ENCODE assay signal across 8 cellular contexts in genomic region chr17:4948166-4948996, GRCh38. TPM values are rescaled to one million over a fixed set of nuclear protein-coding genes. Genes with fewer than 3 reads are reported as not detected.
A peak's percentile ranks its signal among the peaks of the same experiment; 100 is the strongest.
DNase-seq lines count a peak whose midpoint lies in the region; ATAC-seq, FAIRE-seq and TF ChIP-seq lines count a peak whose summit lies in the region.

PFN1 (minus strand) TSS chr17:4948530; CDS start chr17:4948394, 136 bp downstream.

- no peak for FAIRE-seq in RCC 7860 (lab: Jason Lieb, UNC)

- TF ChIP-seq CTCF in A673 (conservative IDR thresholded peaks at IDR 0.05; ENCODE audit: low read depth, low read length): no peak
- TF ChIP-seq CTCF in esophagus muscularis mucosa (IDR thresholded peaks at IDR 0.05): no peak

- H3K9me3 Mint-ChIP-seq in IgD-negative memory B cell: no peaks in the 10 kb centered on the region
- H3K9me3 Mint-ChIP-seq in activated T-cell treated with anti-CD3 and anti-CD28 coated beads, Interleukin-2, amount 50 U/mL, for 72 hours: no peaks in the 10 kb centered on the region

- H3K4me3 Mint-ChIP-seq in IgD-negative memory B cell: peak within 1 kb of the TSS; percentile 91 to 99 (median 96)
- H3K4me3 Mint-ChIP-seq in activated T-cell treated with anti-CD3 and anti-CD28 coated beads, Interleukin-2, amount 50 U/mL, for 72 hours: peak within 1 kb of the TSS; percentile 93 to 98

- H3K9me3 ChIP-seq in A673 (ENCODE audit: low read depth, low read length, poor library complexity, severe bottlenecking) (no peaks in the 10 kb centered on the region), esophagus muscularis mucosa (peaks cover 0 to 2% (median 0%) of the 10 kb centered on the region in 4 donors), muscle layer of duodenum (ENCODE audit: control insufficient read depth in 1 of 2, low read length in 2 of 2) (no peaks in the 10 kb centered on the region)

- ATAC-seq in GM18873 (IDR thresholded peaks at IDR 0.05; ENCODE audit: low FRiP score, unreplicated experiment): peak; percentile 16
- peak; percentile 35 to 38 for ATAC-seq in activated T-cell treated with anti-CD3 and anti-CD28 coated beads, Interleukin-2, amount 50 U/mL, for 72 hours (replicated peaks in 1 of 2)

- H3K4me3 ChIP-seq in A673 (ENCODE audit: low read depth, low read length, poor library complexity, severe bottlenecking) (peak within 1 kb of the TSS; percentile 100), esophagus muscularis mucosa (peak within 1 kb of the TSS; percentile 87 to 100 (median 100)), muscle layer of duodenum (ENCODE audit: low read depth in 1 of 2, low read length in 2 of 2) (peak within 1 kb of the TSS; percentile 92 to 97)

- H3K36me3 Mint-ChIP-seq in IgD-negative memory B cell: peaks cover 3% of the 10 kb centered on the region
- peaks cover 22 to 35% of the 10 kb centered on the region in 2 donors for H3K36me3 Mint-ChIP-seq in activated T-cell treated with anti-CD3 and anti-CD28 coated beads, Interleukin-2, amount 50 U/mL, for 72 hours (ENCODE audit: insufficient read depth in 2 of 2)

- H3K36me3 ChIP-seq in A673 (ENCODE audit: insufficient read depth, low read length, poor library complexity, severe bottlenecking) (peaks cover 36% of the 10 kb centered on the region), esophagus muscularis mucosa (peaks cover 10 to 42% (median 34%) of the 10 kb centered on the region in 4 donors), muscle layer of duodenum (ENCODE audit: control insufficient read depth in 1 of 2, insufficient read depth in 2 of 2, low read length in 2 of 2) (peaks cover 25 to 29% of the 10 kb centered on the region in 2 donors)

- TF ChIP-seq EP300 in esophagus muscularis mucosa (IDR thresholded peaks at IDR 0.05): no peak

- WGBS in esophagus muscularis mucosa: 0% methylated on average over 23 of the region's 70 CpGs

- H3K27ac ChIP-seq in A673 (ENCODE audit: low read depth, low read length, poor library complexity, severe bottlenecking) (peak within 1 kb of the TSS; percentile 99), esophagus muscularis mucosa (replicated peaks in 1 of 4) (peak within 1 kb of the TSS; percentile 94 to 100 (median 98)), muscle layer of duodenum (ENCODE audit: low read length) (peak within 1 kb of the TSS; percentile 92)

- BruUV-seq in A673 (replicated peaks; lab: Mats Ljungman, UMichigan): no TSS peak

- CTCF ChIA-PET in A673 (lab: Charles Lee): interaction anchor here (0.5 to 1.0 kb wide), 2 partner anchors 8 to 527 kb away, joined by 4 to 6 read pairs; partner anchors contain the start of gene RNF167

- H3K27me3 ChIP-seq in A673 (replicated peaks; ENCODE audit: insufficient read depth, low read depth, low read length, poor library complexity) (no peaks in the 10 kb centered on the region), esophagus muscularis mucosa (no peaks in the 10 kb centered on the region), muscle layer of duodenum (ENCODE audit: low read depth, low read length) (no peaks in the 10 kb centered on the region)

- TF ChIP-seq POLR2A in esophagus muscularis mucosa (IDR thresholded peaks at IDR 0.05; ENCODE audit: low read depth): peak; percentile 89

- H3K27ac Mint-ChIP-seq in IgD-negative memory B cell: peak within 1 kb of the TSS; percentile 95 to 99 (median 97)
- H3K27ac Mint-ChIP-seq in activated T-cell treated with anti-CD3 and anti-CD28 coated beads, Interleukin-2, amount 50 U/mL, for 72 hours: peak within 1 kb of the TSS; percentile 93

- H3K27me3 Mint-ChIP-seq in IgD-negative memory B cell: no peaks in the 10 kb centered on the region
- H3K27me3 Mint-ChIP-seq in activated T-cell treated with anti-CD3 and anti-CD28 coated beads, Interleukin-2, amount 50 U/mL, for 72 hours (ENCODE audit: low read depth): no peaks in the 10 kb centered on the region

- DNase-seq in A673 (ENCODE audit: low spot score): peak; percentile 98
- DNase-seq in RCC 7860 (ENCODE audit: low spot score): peak; percentile 67
- peak; percentile 89 to 92 for DNase-seq in activated T-cell treated with anti-CD3 and anti-CD28 coated beads, Interleukin-2, amount 50 U/mL, for 72 hours
- peak; percentile 99 for DNase-seq in esophagus muscularis mucosa (ENCODE audit: extremely low spot score)
- DNase-seq in stimulated activated CD8-positive, alpha-beta memory T cell treated with anti-CD3 and anti-CD28 coated beads, Interleukin-7, amount 100 ng/mL, for 1 hour (ENCODE audit: low read depth in 2 of 2): peak; percentile 77 to 81

- peaks cover 25 to 30% (median 30%) of the 10 kb centered on the region in 3 donors for H3K4me1 Mint-ChIP-seq in IgD-negative memory B cell
- peaks cover 53% of the 10 kb centered on the region for H3K4me1 Mint-ChIP-seq in activated T-cell treated with anti-CD3 and anti-CD28 coated beads, Interleukin-2, amount 50 U/mL, for 72 hours (ENCODE audit: low read depth)

- intact Hi-C loops in A673 (cut with micrococcal nuclease; ENCODE audit: unreplicated experiment): loop anchor here (2.0 kb wide), 1 partner anchor 18 kb away; the partner anchor contains the start of gene SPAG7
- intact Hi-C loops in esophagus muscularis mucosa (cut with DNase I): loop anchor here (2.0 kb wide), 1 partner anchor 18 kb away; the partner anchor contains the start of gene SPAG7

- POLR2A ChIA-PET in A673 (lab: Charles Lee; ENCODE audit: low non-redundant PET): interaction anchor here (0.6 kb wide), 1 partner anchor 111 kb away, joined by 3 read pairs; no protein-coding TSS in a partner anchor

- H3K4me1 ChIP-seq in A673 (ENCODE audit: insufficient read depth, low read length, poor library complexity, severe bottlenecking) (peaks cover 36% of the 10 kb centered on the region), esophagus muscularis mucosa (peaks cover 45 to 72% (median 68%) of the 10 kb centered on the region in 4 donors), muscle layer of duodenum (ENCODE audit: control insufficient read depth in 1 of 2, insufficient read depth in 2 of 2, low read length in 2 of 2) (peaks cover 32 to 50% of the 10 kb centered on the region in 2 donors)

RNA-seq across cellular contexts. Expression of gene PFN1, which starts in this region (rescaled TPM):
- total RNA-seq in A673 (2021) (1,021 and 1,026 TPM in 2 replicates), esophagus muscularis mucosa (1,000 to 10,000 TPM; 1,019 to 1,635 (median 1,341) TPM)
- polyA plus RNA-seq in IgD-negative memory B cell: 1,903 TPM
- 1,000 to 10,000 TPM; 1,225 to 1,232 TPM for total RNA-seq in activated T-cell treated with anti-CD3 and anti-CD28 coated beads, Interleukin-2, amount 50 U/mL, for 72 hours

Comparison
In these comparisons a context has a peak if more than half of its experiments do, and no peak if none do; other contexts are left out.
1. Peak in every context shown above with its lines: DNase-seq, ATAC-seq, H3K4me3 ChIP-seq and H3K27ac ChIP-seq.